8 cellular contexts compared by ENCODE assay signal in genomic region chr17:2222901-2223616, GRCh38.
A peak's percentile ranks its signal among the peaks of the same experiment; 100 is the strongest.
DNase-seq lines count a peak whose midpoint lies in the region; ATAC-seq and TF ChIP-seq lines count a peak whose summit lies in the region.

No MANE protein-coding gene starts in this region.

- ATAC-seq in GM18907 (IDR thresholded peaks at IDR 0.05; ENCODE audit: unreplicated experiment) (peak; percentile 75), HG03135 (IDR thresholded peaks at IDR 0.05; ENCODE audit: unreplicated experiment) (no peak)
- peak; percentile 73 for ATAC-seq in activated CD4-positive, alpha-beta T cell treated with anti-CD3 and anti-CD28 coated beads for 36 hours

- CTCF ChIA-PET in activated CD4-positive, alpha-beta T cell treated with anti-CD3 and anti-CD28 coated beads for 36 hours (lab: Charles Lee): interaction anchor here (0.8 to 3.8 kb wide), 8 partner anchors 8 to 130 kb away, joined by 3 to 23 read pairs (median 4); no protein-coding TSS in a partner anchor

- H3K4me1 Mint-ChIP-seq in activated CD4-positive, alpha-beta T cell treated with anti-CD3 and anti-CD28 coated beads for 36 hours: peaks cover 38% of the 10 kb centered on the region

- H3K27ac ChIP-seq in effector memory CD4-positive, alpha-beta T cell (ENCODE audit: insufficient read depth, low read length, poor library complexity, severe bottlenecking): peak overlapping the region; percentile 42
- H3K27ac ChIP-seq in osteoblast (ENCODE audit: low read depth, low read length): peak overlapping the region; percentile 59

- H3K9me3 Mint-ChIP-seq in activated CD4-positive, alpha-beta T cell treated with anti-CD3 and anti-CD28 coated beads for 36 hours (ENCODE audit: low read depth): no peaks in the 10 kb centered on the region

- H2AFZ ChIP-seq in osteoblast (ENCODE audit: low read length): no peak overlapping the region

- peak overlapping the region; percentile 16 for H3K4me2 ChIP-seq in osteoblast (ENCODE audit: insufficient read depth, low read length)

- peak; percentile 73 for DNase-seq in activated CD4-positive, alpha-beta T cell treated with anti-CD3 and anti-CD28 coated beads for 36 hours
- DNase-seq in effector memory CD4-positive, alpha-beta T cell: peak; percentile 56 to 71 (median 65)
- peak; percentile 60 for DNase-seq in osteoblast (ENCODE audit: insufficient read length, low spot score, missing footprints)
- no peak for DNase-seq in hepatic stellate cell (ENCODE audit: low spot score)
- no peak for DNase-seq in midbrain (lab: John Stamatoyannopoulos, UW)
- no peak for DNase-seq in NCI-H2227 (lab: John Stamatoyannopoulos, UW; ENCODE audit: unreplicated experiment)

- H3K36me3 Mint-ChIP-seq in activated CD4-positive, alpha-beta T cell treated with anti-CD3 and anti-CD28 coated beads for 36 hours (ENCODE audit: low read depth): peaks cover 16% of the 10 kb centered on the region

- peak overlapping the region; percentile 25 for H3K4me3 Mint-ChIP-seq in activated CD4-positive, alpha-beta T cell treated with anti-CD3 and anti-CD28 coated beads for 36 hours

- H3K4me3 ChIP-seq in effector memory CD4-positive, alpha-beta T cell (ENCODE audit: insufficient read depth, low read depth, low read length, poor library complexity, severe bottlenecking): no peak overlapping the region
- H3K4me3 ChIP-seq in osteoblast (ENCODE audit: insufficient read depth, low read length): no peak overlapping the region

- H3K9me3 ChIP-seq in effector memory CD4-positive, alpha-beta T cell (ENCODE audit: control insufficient read depth, low read length): no peaks in the 10 kb centered on the region
- H3K9me3 ChIP-seq in osteoblast (ENCODE audit: low read depth, low read length): no peaks in the 10 kb centered on the region

- intact Hi-C loops in activated CD4-positive, alpha-beta T cell treated with anti-CD3 and anti-CD28 coated beads for 36 hours (cut with DNase I, micrococcal nuclease): loop anchor here in 1 of 2 experiments (2.0 kb wide), 1 partner anchor 32 kb away; no protein-coding TSS in a partner anchor

- H3K27me3 Mint-ChIP-seq in activated CD4-positive, alpha-beta T cell treated with anti-CD3 and anti-CD28 coated beads for 36 hours: no peaks in the 10 kb centered on the region

- peak overlapping the region; percentile 57 for H3K27ac Mint-ChIP-seq in activated CD4-positive, alpha-beta T cell treated with anti-CD3 and anti-CD28 coated beads for 36 hours

- POLR2A ChIA-PET in activated CD4-positive, alpha-beta T cell treated with anti-CD3 and anti-CD28 coated beads for 36 hours (lab: Charles Lee): interaction anchor here (1.4 kb wide), 1 partner anchor 27 kb away, joined by 5 read pairs; no protein-coding TSS in a partner anchor

- H3K36me3 ChIP-seq in effector memory CD4-positive, alpha-beta T cell (ENCODE audit: control insufficient read depth, insufficient read depth, low read length): peaks cover 5% of the 10 kb centered on the region
- H3K36me3 ChIP-seq in osteoblast (ENCODE audit: insufficient read depth, low read length): peaks cover 4% of the 10 kb centered on the region

- H3K27me3 ChIP-seq in effector memory CD4-positive, alpha-beta T cell (replicated peaks; ENCODE audit: control insufficient read depth, insufficient read depth, low read length, poor library complexity, severe bottlenecking): no peaks in the 10 kb centered on the region
- H3K27me3 ChIP-seq in osteoblast (ENCODE audit: insufficient read depth, low read length): no peaks in the 10 kb centered on the region

- H3K79me2 ChIP-seq in osteoblast (ENCODE audit: insufficient read depth, low read length): peaks cover 5% of the 10 kb centered on the region

- H4K20me1 ChIP-seq in osteoblast (ENCODE audit: insufficient read depth, low read length): no peaks in the 10 kb centered on the region

- no peak for TF ChIP-seq CTCF in osteoblast (IDR thresholded peaks at IDR 0.05; ENCODE audit: extremely low read depth, low read depth, low read length)

- H3K4me1 ChIP-seq in effector memory CD4-positive, alpha-beta T cell (ENCODE audit: control insufficient read depth, insufficient read depth, low read length, poor library complexity, severe bottlenecking): no peaks in the 10 kb centered on the region
- peaks cover 19% of the 10 kb centered on the region for H3K4me1 ChIP-seq in osteoblast (ENCODE audit: insufficient read depth, low read length)

Comparison
In these comparisons a context has a peak if more than half of its experiments do, and no peak if none do; other contexts are left out.
1. DNase-seq: peak in activated CD4-positive, alpha-beta T cell treated with anti-CD3 and anti-CD28 coated beads for 36 hours (single experiment), effector memory CD4-positive, alpha-beta T cell (3 of 3) and osteoblast (single experiment); none in hepatic stellate cell (single experiment), midbrain (single experiment) and NCI-H2227 (single experiment).